9 cellular contexts compared by ENCODE assay signal in genomic region chrX:43349363-43349762, GRCh38.
A peak's percentile ranks its signal among the peaks of the same experiment; 100 is the strongest.
DNase-seq lines count a peak whose midpoint lies in the region; ATAC-seq and TF ChIP-seq lines count a peak whose summit lies in the region.
"Had no signal": no experiment of that assay in that cellular context is flagged by ENCODE, and none has a peak within 500 bp of the region (broad histone marks: within the 10 kb centered on the region; RNA-seq: fewer than 3 reads in every experiment).

No MANE protein-coding gene starts in this region.

- no peaks in the 10 kb centered on the region for H3K27me3 ChIP-seq in hepatocyte

- H3K4me2 ChIP-seq in hepatocyte, result no peak overlapping the region

- peak; percentile 82 for ATAC-seq in GM21717 (IDR thresholded peaks at IDR 0.05; ENCODE audit: unreplicated experiment)
- ATAC-seq in HG03097 (IDR thresholded peaks at IDR 0.05; ENCODE audit: low FRiP score, unreplicated experiment), result no peak

- 31% methylated on average over 1 of the region's 1 CpG for WGBS in hepatocyte (ENCODE audit: low lambda C conversion rate, missing lambda C conversion rate)

- no peaks in the 10 kb centered on the region for H3K79me2 ChIP-seq in hepatocyte

- H3K27ac ChIP-seq in hepatocyte, result no peak overlapping the region

- no peaks in the 10 kb centered on the region for H3K9me2 ChIP-seq in hepatocyte (replicated peaks; ENCODE audit: insufficient read depth)

- H3K4me3 ChIP-seq in hepatocyte, result no peak overlapping the region

- peak; percentile 39 for TF ChIP-seq CTCF in hepatocyte (IDR thresholded peaks at IDR 0.05; ENCODE audit: poor library complexity)

- H3K9me3 ChIP-seq in hepatocyte (ENCODE audit: low read depth), result no peaks in the 10 kb centered on the region

- H3K4me1 ChIP-seq in hepatocyte (ENCODE audit: insufficient read depth), result no peaks in the 10 kb centered on the region

- H4K20me1 ChIP-seq in hepatocyte (ENCODE audit: insufficient read depth, poor library complexity, severe bottlenecking), result no peaks in the 10 kb centered on the region

- DNase-seq in NCI-H146 (lab: John Stamatoyannopoulos, UW), result peak; percentile 19
- DNase-seq in NCI-H146 treated with DMSO at 0.1 percent for 48 hours (lab: John Stamatoyannopoulos, UW; ENCODE audit: unreplicated experiment), result no peak
- peak; percentile 52 for DNase-seq in NAMALWA (ENCODE audit: low spot score)
- DNase-seq in activated CD8-positive, alpha-beta memory T cell treated with anti-CD3 and anti-CD28 coated beads, Interleukin-2, amount 50 U/mL, for 48 hours, result peak; percentile 47
- DNase-seq in hepatocyte (ENCODE audit: low spot score), result peak; percentile 46
- DNase-seq in stimulated activated CD4-positive, alpha-beta T cell treated with anti-CD3 and anti-CD28 coated beads, Interleukin-4, amount 100 ng/mL, for 48 hours (ENCODE audit: low read depth in 2 of 2), result peak; percentile 1 to 11
- DNase-seq: activated naive CD8-positive, alpha-beta T cell treated with anti-CD3 and anti-CD28 coated beads, Interleukin-2, amount 10 ng/mL, durations not matched to agents 7 days and 5 days had no signal

- H2AFZ ChIP-seq in hepatocyte, result no peak overlapping the region

- H3K36me3 ChIP-seq in hepatocyte (replicated peaks; ENCODE audit: insufficient read depth, low read depth), result no peaks in the 10 kb centered on the region
